In genomic region chr3:37129871-37130270, GRCh38 we compare ENCODE assay signal across 10 cellular contexts. TPM values are rescaled to one million over a fixed set of nuclear protein-coding genes. Genes with fewer than 3 reads are reported as not detected.
DNase-seq lines count a peak whose midpoint lies in the region; ATAC-seq, FAIRE-seq and TF ChIP-seq lines count a peak whose summit lies in the region.
"Had no signal": no experiment of that assay in that cellular context is flagged by ENCODE, and none has a peak within 500 bp of the region (broad histone marks: within the 10 kb centered on the region; RNA-seq: fewer than 3 reads in every experiment).

No MANE protein-coding gene starts in this region.

- no peak for FAIRE-seq in GM12891 (lab: Jason Lieb, UNC)

- H3K9me3 ChIP-seq in MG63 (no peaks in the 10 kb centered on the region), colonic mucosa (no peaks in the 10 kb centered on the region)
- H3K9me3 ChIP-seq: uterus had no signal

- no peak for TF ChIP-seq POLR2A in GM12891 (IDR thresholded peaks at IDR 0.05; ENCODE audit: low read depth, low read length)

- no peaks in the 10 kb centered on the region for H3K27me3 ChIP-seq in MG63
- H3K27me3 ChIP-seq in colonic mucosa: no peaks in the 10 kb centered on the region
- H3K27me3 ChIP-seq: uterus had no signal

- no peak overlapping the region for H3K27ac ChIP-seq in colonic mucosa
- H3K27ac ChIP-seq: HL-60, uterus had no signal

- intact Hi-C loops in colonic mucosa (cut with DNase I): no loop called here

- H3K36me3 ChIP-seq in MG63 (no peaks in the 10 kb centered on the region; the same call in 1 of the 2 replicates), colonic mucosa (no peaks in the 10 kb centered on the region)
- H3K36me3 ChIP-seq: uterus had no signal

- TF ChIP-seq CTCF in colonic mucosa (IDR thresholded peaks at IDR 0.05): no peak

- peaks cover under 1% of the 10 kb centered on the region for H3K4me1 ChIP-seq in colonic mucosa
- H3K4me1 ChIP-seq: uterus had no signal

- no peak overlapping the region for H3K9ac ChIP-seq in colonic mucosa (ENCODE audit: low read depth in 2 of 2, low read length in 2 of 2)

- ATAC-seq in GM18511 (IDR thresholded peaks at IDR 0.05; ENCODE audit: unreplicated experiment): peak; percentile 73

- H3K4me3 ChIP-seq in MG63 (no peak overlapping the region), colonic mucosa (no peak overlapping the region)
- H3K4me3 ChIP-seq: uterus had no signal

- DNase-seq in HCEC 1CT (peak; percentile 87), MG63 (peak; percentile 6), glomerular visceral epithelial cell (ENCODE audit: extremely low spot score) (peak; percentile 8), GM12891 (ENCODE audit: insufficient read length, low spot score) (no peak), colonic mucosa (no peak), NCI-H1092 (lab: John Stamatoyannopoulos, UW) (no peak)
- DNase-seq: activated CD8-positive, alpha-beta memory T cell treated with anti-CD3 and anti-CD28 coated beads, Interleukin-2, amount 50 U/mL, for 4 hours; uterus had no signal

TF ChIP-seq in GM12891, 5 proteins besides CTCF, POLR2A, EP300 and RAD21:
- TF ChIP-seq POLR2AphosphoS5 (IDR thresholded peaks at IDR 0.05; ENCODE audit: low read depth, low read length) (no peak), TAF1 (IDR thresholded peaks at IDR 0.05; ENCODE audit: low read depth, low read length) (no peak), PAX5 (IDR thresholded peaks at IDR 0.05; ENCODE audit: insufficient read depth, low read length, severe bottlenecking) (no peak), SPI1 (IDR thresholded peaks at IDR 0.05; ENCODE audit: low read depth, low read length) (no peak), POU2F2 (IDR thresholded peaks at IDR 0.05; ENCODE audit: low read depth, low read length) (no peak)

RNA-seq across cellular contexts. Expression of gene LRRFIP2, which starts 44.5 kb away (rescaled TPM):
- 35.4 and 41.6 TPM in 2 replicates for total RNA-seq in MG63 (2014; rRNA removed; shearing (Covaris generic); ENCODE audit: low replicate concordance)
- polyA plus RNA-seq in GM12891 (2012; ENCODE audit: low read depth, missing spikeins): 15.5 TPM
- 100 to 1,000 TPM in 1 of 2 donors, 10 to 100 TPM in 1; 87.0 to 120 TPM for total RNA-seq in colonic mucosa

Comparison
In these comparisons a context has a peak if more than half of its experiments do, and no peak if none do; other contexts are left out.
1. DNase-seq: peak in HCEC 1CT (single experiment), MG63 (single experiment) and glomerular visceral epithelial cell (single experiment); none in GM12891 (single experiment), colonic mucosa (single experiment) and NCI-H1092 (single experiment).